ENCODE assay signal across 21 cellular contexts in genomic region chr6:12963566-12963965, GRCh38.
DNase-seq lines count a peak whose midpoint lies in the region; TF ChIP-seq lines count a peak whose summit lies in the region.
"Had no signal": no experiment of that assay in that cellular context is flagged by ENCODE, and none has a peak within 500 bp of the region (broad histone marks: within the 10 kb centered on the region; RNA-seq: fewer than 3 reads in every experiment).

No MANE protein-coding gene starts in this region.

- TF ChIP-seq CTCF in OCI-LY3 (IDR thresholded peaks at IDR 0.05; ENCODE audit: low read depth, low read length), result no peak
- TF ChIP-seq CTCF in left ventricle myocardium inferior (IDR thresholded peaks at IDR 0.05; ENCODE audit: borderline replicate concordance), result no peak
- no peak for TF ChIP-seq CTCF in nephron progenitor cell (IDR thresholded peaks at IDR 0.05)

- no peaks in the 10 kb centered on the region for H3K9me3 ChIP-seq in OCI-LY3 (ENCODE audit: insufficient read depth, low read length)
- H3K9me3 ChIP-seq in left ventricle myocardium inferior (replicated peaks), result no peaks in the 10 kb centered on the region
- H3K9me3 ChIP-seq in stomach smooth muscle (ENCODE audit: control insufficient read depth in 2 of 2, low read length in 2 of 2), result no peaks in the 10 kb centered on the region
- H3K9me3 ChIP-seq: SK-N-SH, spleen had no signal

- H3K4me3 ChIP-seq in OCI-LY3 (ENCODE audit: low read length) (0 out of 2 replicates have a peak overlapping the region, but pooled peaks have one; percentile 15), left ventricle myocardium inferior (peak overlapping the region; percentile 58), stomach smooth muscle (ENCODE audit: low read length in 2 of 2) (no peak overlapping the region)
- H3K4me3 ChIP-seq: GM12878 had no signal

- H2AFZ ChIP-seq in OCI-LY3 (ENCODE audit: low read depth, low read length), result no peak overlapping the region

- peak overlapping the region; percentile 31 for H3K4me2 ChIP-seq in OCI-LY3 (ENCODE audit: low read length)
- H3K4me2 ChIP-seq: SK-N-SH had no signal

- no peaks in the 10 kb centered on the region for H4K20me1 ChIP-seq in OCI-LY3 (ENCODE audit: insufficient read depth, low read length)

- peak; percentile 1 for DNase-seq in DMS79 treated with DMSO at 0.1 percent for 48 hours (lab: John Stamatoyannopoulos, UW)
- no peak for DNase-seq in DMS79 (lab: John Stamatoyannopoulos, UW)
- DNase-seq in left ventricle myocardium inferior, result no peak
- DNase-seq in nephron progenitor cell, result no peak
- DNase-seq in HT-29 (ENCODE audit: low spot score), result no peak
- no peak for DNase-seq in SIG-M5 treated with dmso at 0.1 percent for 504 hours (lab: John Stamatoyannopoulos, UW; ENCODE audit: unreplicated experiment)
- DNase-seq: activated CD4-positive, alpha-beta memory T cell treated with anti-CD3 and anti-CD28 coated beads for 36 hours; activated effector memory CD4-positive, alpha-beta T cell treated with Interleukin-2 at 50 U/mL for 16 hours; NCI-H1105; NCI-H510A treated with DMSO at 0.1 percent for 48 hours; nucleus accumbens; SK-N-SH; spleen; stimulated activated CD4-positive, alpha-beta T cell treated with anti-CD3 and anti-CD28 coated beads, Interleukin-4, amount 100 ng/mL, for 24 hours; stimulated activated naive CD4-positive, alpha-beta T cell treated with Interleukin-2 at 50 U/mL for 16 hours; trophoblast cell had no signal

- H3K4me1 Mint-ChIP-seq in nephron progenitor cell, result no peaks in the 10 kb centered on the region

- H3K4me1 ChIP-seq in OCI-LY3 (ENCODE audit: low read length) (peaks cover 24% of the 10 kb centered on the region), left ventricle myocardium inferior (peaks cover 73% of the 10 kb centered on the region), stomach smooth muscle (ENCODE audit: control insufficient read depth, insufficient read depth, low read length) (peaks cover 7% of the 10 kb centered on the region)

- H3K27me3 ChIP-seq in OCI-LY3 (ENCODE audit: low read depth, low read length) (peaks cover 8% of the 10 kb centered on the region; the same call in 1 of the 2 replicates), left ventricle myocardium inferior (ENCODE audit: low read depth) (no peaks in the 10 kb centered on the region), stomach smooth muscle (ENCODE audit: control insufficient read depth in 1 of 2, insufficient read depth in 2 of 2, low read length in 2 of 2) (no peaks in the 10 kb centered on the region)

- no peaks in the 10 kb centered on the region for H3K36me3 Mint-ChIP-seq in nephron progenitor cell (ENCODE audit: low read depth)
- H3K36me3 Mint-ChIP-seq: activated CD4-positive, alpha-beta memory T cell treated with anti-CD3 and anti-CD28 coated beads for 36 hours; WTC11 had no signal

- H3K27ac ChIP-seq in OCI-LY3 (ENCODE audit: low read length) (no peak overlapping the region), left ventricle myocardium inferior (replicated peaks) (peak overlapping the region; percentile 90), stomach smooth muscle (ENCODE audit: low read length) (peak overlapping the region; percentile 83)
- H3K27ac ChIP-seq: 22Rv1 had no signal

- no peaks in the 10 kb centered on the region for H3K79me2 ChIP-seq in OCI-LY3 (ENCODE audit: low read length)

- no peaks in the 10 kb centered on the region for H3K9me3 Mint-ChIP-seq in nephron progenitor cell
- H3K9me3 Mint-ChIP-seq: activated CD4-positive, alpha-beta memory T cell treated with anti-CD3 and anti-CD28 coated beads for 36 hours; WTC11 had no signal

- H3K27ac Mint-ChIP-seq in nephron progenitor cell, result no peak overlapping the region
- H3K27ac Mint-ChIP-seq: activated CD4-positive, alpha-beta memory T cell treated with anti-CD3 and anti-CD28 coated beads for 36 hours; WTC11 had no signal

- no peak overlapping the region for H3K9ac ChIP-seq in OCI-LY3 (ENCODE audit: low read length)
- no peak overlapping the region for H3K9ac ChIP-seq in stomach smooth muscle (ENCODE audit: low read length in 2 of 2)
- H3K9ac ChIP-seq: SK-N-SH had no signal

- intact Hi-C loops in left ventricle myocardium inferior (cut with micrococcal nuclease), result loop anchor here (5.0 kb wide), 1 partner anchor 44 kb away; no protein-coding TSS in a partner anchor

- H3K36me3 ChIP-seq in OCI-LY3 (replicated peaks; ENCODE audit: low read depth, low read length) (no peaks in the 10 kb centered on the region), left ventricle myocardium inferior (no peaks in the 10 kb centered on the region), stomach smooth muscle (ENCODE audit: control insufficient read depth in 2 of 2, insufficient read depth in 2 of 2, low read length in 2 of 2) (no peaks in the 10 kb centered on the region)
- H3K36me3 ChIP-seq: spleen had no signal

- peaks cover 53% of the 10 kb centered on the region for H3K27me3 Mint-ChIP-seq in nephron progenitor cell (ENCODE audit: low read depth, poor library complexity)

- no peak overlapping the region for H3K4me3 Mint-ChIP-seq in nephron progenitor cell
- H3K4me3 Mint-ChIP-seq: activated CD4-positive, alpha-beta memory T cell treated with anti-CD3 and anti-CD28 coated beads for 36 hours; WTC11 had no signal

Comparison
In these comparisons a context has a peak if more than half of its experiments do, and no peak if none do; other contexts are left out.
1. H3K4me3 ChIP-seq: peak in OCI-LY3 (single experiment) and left ventricle myocardium inferior (single experiment); none in stomach smooth muscle (0 of 2).